Comparison of ENCODE assay signal across 1 cellular context in genomic region chr7:55690-56248, GRCh38.
TF ChIP-seq lines count a peak whose summit lies in the region.

No MANE protein-coding gene starts in this region.

TF ChIP-seq in HCT116, 20 proteins besides CTCF, POLR2A, EP300 and RAD21 (continued from another document):
- TF ChIP-seq REST (IDR thresholded peaks at IDR 0.05; ENCODE audit: low read depth) (no peak), ATF3 (IDR thresholded peaks at IDR 0.05) (no peak), EZH2phosphoT487 (IDR thresholded peaks at IDR 0.05; ENCODE audit: borderline replicate concordance) (no peak), MAX (IDR thresholded peaks at IDR 0.05) (no peak), POLR2AphosphoS5 (IDR thresholded peaks at IDR 0.05; ENCODE audit: low read depth, low read length) (no peak), ZBTB33 (IDR thresholded peaks at IDR 0.05; ENCODE audit: extremely low read depth, insufficient replicate concordance, low read length) (no peak), ELF1 (IDR thresholded peaks at IDR 0.05; ENCODE audit: borderline replicate concordance, low read depth) (no peak), CBX3 (IDR thresholded peaks at IDR 0.05; ENCODE audit: low read depth) (no peak), JUND (IDR thresholded peaks at IDR 0.05) (no peak), SP1 (IDR thresholded peaks at IDR 0.05; ENCODE audit: low read depth) (no peak), SIN3A (IDR thresholded peaks at IDR 0.05; ENCODE audit: low read depth) (no peak), FOSL1 (IDR thresholded peaks at IDR 0.05; ENCODE audit: low read depth) (no peak), SRF (IDR thresholded peaks at IDR 0.05; ENCODE audit: low read depth) (no peak), EZH2 (IDR thresholded peaks at IDR 0.05) (no peak), TCF7L2 (IDR thresholded peaks at IDR 0.05; ENCODE audit: borderline replicate concordance, extremely low read depth, insufficient read depth, insufficient read length) (no peak)
